Comparison of ENCODE assay signal across 1 cellular context in genomic region chr22:24894998-24895397, GRCh38.
TF ChIP-seq lines count a peak whose summit lies in the region.

No MANE protein-coding gene starts in this region.

TF ChIP-seq in SK-N-SH, 30 proteins besides CTCF, POLR2A, EP300 and RAD21:
- TF ChIP-seq, protein P1, sequence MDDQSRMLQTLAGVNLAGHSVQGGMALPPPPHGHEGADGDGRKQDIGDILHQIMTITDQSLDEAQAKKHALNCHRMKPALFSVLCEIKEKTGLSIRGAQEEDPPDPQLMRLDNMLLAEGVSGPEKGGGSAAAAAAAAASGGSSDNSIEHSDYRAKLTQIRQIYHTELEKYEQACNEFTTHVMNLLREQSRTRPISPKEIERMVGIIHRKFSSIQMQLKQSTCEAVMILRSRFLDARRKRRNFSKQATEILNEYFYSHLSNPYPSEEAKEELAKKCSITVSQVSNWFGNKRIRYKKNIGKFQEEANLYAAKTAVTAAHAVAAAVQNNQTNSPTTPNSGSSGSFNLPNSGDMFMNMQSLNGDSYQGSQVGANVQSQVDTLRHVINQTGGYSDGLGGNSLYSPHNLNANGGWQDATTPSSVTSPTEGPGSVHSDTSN (IDR thresholded peaks at IDR 0.05) = no peak
- TF ChIP-seq CHD2 (IDR thresholded peaks at IDR 0.05; ENCODE audit: low read length, partially characterized antibody) (peak; percentile 36), RCOR1 (IDR thresholded peaks at IDR 0.05; ENCODE audit: low read length) (peak; percentile 56; the same call in 1 of the 2 replicates), NFIC (IDR thresholded peaks at IDR 0.05; ENCODE audit: borderline replicate concordance) (peak; percentile 62)
